ENCODE assay signal across 18 cellular contexts in genomic region chr1:8663090-8663802, GRCh38.
DNase-seq lines count a peak whose midpoint lies in the region; ATAC-seq, FAIRE-seq and TF ChIP-seq lines count a peak whose summit lies in the region.
"Had no signal": no experiment of that assay in that cellular context is flagged by ENCODE, and none has a peak within 500 bp of the region (broad histone marks: within the 10 kb centered on the region; RNA-seq: fewer than 3 reads in every experiment).

No MANE protein-coding gene starts in this region.

- H3K4me1 Mint-ChIP-seq in progenitor cell of endocrine pancreas (ENCODE audit: low read depth): peaks cover 18% of the 10 kb centered on the region
- H3K4me1 Mint-ChIP-seq in T-cell: peaks cover under 1 to 10% (median 2%) of the 10 kb centered on the region in 3 donors
- peaks cover 24% of the 10 kb centered on the region for H3K4me1 Mint-ChIP-seq in activated naive CD8-positive, alpha-beta T cell treated with anti-CD3 and anti-CD28 coated beads, Interleukin-2, amount 50 U/mL, for 24 hours

- no peak for DNase-seq in GM19239 (ENCODE audit: insufficient read length, low spot score)
- peak; percentile 34 for DNase-seq in epithelial cell of esophagus (ENCODE audit: low read depth)
- DNase-seq in GM12892 (ENCODE audit: insufficient read length): no peak
- no peak for DNase-seq in progenitor cell of endocrine pancreas (ENCODE audit: low spot score, unreplicated experiment)
- DNase-seq in T-cell: no peak
- DNase-seq in activated naive CD8-positive, alpha-beta T cell treated with anti-CD3 and anti-CD28 coated beads, Interleukin-2, amount 50 U/mL, for 24 hours: no peak
- DNase-seq: activated CD4-positive, alpha-beta T cell treated with anti-CD3 and anti-CD28 coated beads for 4 hours; GOT3; NCI-H2081; nephron progenitor cell; stimulated activated CD4-positive, alpha-beta T cell treated with anti-CD3 and anti-CD28 coated beads, Interleukin-2, amount 100 ng/mL, for 24 hours had no signal

- FAIRE-seq in GM19239 (lab: Jason Lieb, UNC): peak; percentile 79
- no peak for FAIRE-seq in GM12892 (lab: Jason Lieb, UNC)
- FAIRE-seq: colon, endometrium, G401.6 had no signal

- POLR2A ChIA-PET in T-cell (lab: Charles Lee): interaction anchor here in 1 of 2 donors (0.5 kb wide), 1 partner anchor 211 kb away, joined by 6 read pairs; no protein-coding TSS in a partner anchor

- H3K36me3 ChIP-seq in ACC112 (ENCODE audit: insufficient read depth, low read length) (no peaks in the 10 kb centered on the region), neutrophil (no peaks in the 10 kb centered on the region)
- H3K36me3 ChIP-seq: suprapubic skin had no signal

- H3K9me3 ChIP-seq in neutrophil: no peaks in the 10 kb centered on the region
- H3K9me3 ChIP-seq: suprapubic skin had no signal

- H3K27me3 ChIP-seq in ACC112 (ENCODE audit: insufficient read depth, low read length) (no peaks in the 10 kb centered on the region), neutrophil (no peaks in the 10 kb centered on the region)
- H3K27me3 ChIP-seq: suprapubic skin had no signal

- H3K9me3 Mint-ChIP-seq in progenitor cell of endocrine pancreas (ENCODE audit: low read depth) (no peaks in the 10 kb centered on the region), T-cell (no peaks in the 10 kb centered on the region)
- H3K9me3 Mint-ChIP-seq in activated naive CD8-positive, alpha-beta T cell treated with anti-CD3 and anti-CD28 coated beads, Interleukin-2, amount 50 U/mL, for 24 hours: no peaks in the 10 kb centered on the region
- H3K9me3 Mint-ChIP-seq: activated naive CD4-positive, alpha-beta T cell treated with anti-CD3 and anti-CD28 coated beads, Interleukin-2, amount 10 ng/mL, durations not matched to agents 7 days and 5 days had no signal

- H3K4me3 Mint-ChIP-seq in progenitor cell of endocrine pancreas (ENCODE audit: low read depth) (no peak overlapping the region), T-cell (no peak overlapping the region)
- no peak overlapping the region for H3K4me3 Mint-ChIP-seq in activated naive CD8-positive, alpha-beta T cell treated with anti-CD3 and anti-CD28 coated beads, Interleukin-2, amount 50 U/mL, for 24 hours
- H3K4me3 Mint-ChIP-seq: activated naive CD4-positive, alpha-beta T cell treated with anti-CD3 and anti-CD28 coated beads, Interleukin-2, amount 10 ng/mL, durations not matched to agents 7 days and 5 days; nephron progenitor cell had no signal

- H3K4me3 ChIP-seq in ACC112 (ENCODE audit: low read depth, low read length) (no peak overlapping the region; the same call in 1 of the 2 replicates), epithelial cell of esophagus (ENCODE audit: low read length) (no peak overlapping the region), neutrophil (ENCODE audit: low read depth in 1 of 2, low read length in 1 of 2) (no peak overlapping the region)
- H3K4me3 ChIP-seq: suprapubic skin had no signal

- no peak for TF ChIP-seq CTCF in epithelial cell of esophagus (IDR thresholded peaks at IDR 0.05; ENCODE audit: insufficient read depth, low read depth, low read length, missing control alignments)
- no peak for TF ChIP-seq CTCF in neutrophil (IDR thresholded peaks at IDR 0.05)
- no peak for TF ChIP-seq CTCF in progenitor cell of endocrine pancreas (IDR thresholded peaks at IDR 0.05; ENCODE audit: unreplicated experiment)

- H3K27me3 Mint-ChIP-seq in progenitor cell of endocrine pancreas: no peaks in the 10 kb centered on the region
- no peaks in the 10 kb centered on the region for H3K27me3 Mint-ChIP-seq in T-cell
- H3K27me3 Mint-ChIP-seq in activated naive CD8-positive, alpha-beta T cell treated with anti-CD3 and anti-CD28 coated beads, Interleukin-2, amount 50 U/mL, for 24 hours: no peaks in the 10 kb centered on the region
- H3K27me3 Mint-ChIP-seq: activated naive CD4-positive, alpha-beta T cell treated with anti-CD3 and anti-CD28 coated beads, Interleukin-2, amount 10 ng/mL, durations not matched to agents 7 days and 5 days had no signal

- no peak overlapping the region for H2AFZ ChIP-seq in ACC112 (ENCODE audit: low read length, unreplicated experiment)

- H3K27ac ChIP-seq in ACC112 (ENCODE audit: low read depth, low read length): peak overlapping the region; percentile 86; the same call in 1 of the 2 replicates
- peak overlapping the region; percentile 11 for H3K27ac ChIP-seq in neutrophil
- H3K27ac ChIP-seq: suprapubic skin had no signal

- H3K36me3 Mint-ChIP-seq in progenitor cell of endocrine pancreas (ENCODE audit: insufficient read depth) (no peaks in the 10 kb centered on the region), T-cell (no peaks in the 10 kb centered on the region)
- no peaks in the 10 kb centered on the region for H3K36me3 Mint-ChIP-seq in activated naive CD8-positive, alpha-beta T cell treated with anti-CD3 and anti-CD28 coated beads, Interleukin-2, amount 50 U/mL, for 24 hours (ENCODE audit: low read depth)

- CTCF ChIA-PET in T-cell (lab: Charles Lee): interaction anchor here in 1 of 2 donors (1.8 kb wide), 1 partner anchor 16 kb away, joined by 5 read pairs; no protein-coding TSS in a partner anchor

- peaks cover 54% of the 10 kb centered on the region for H3K79me2 ChIP-seq in ACC112 (ENCODE audit: control insufficient read depth, insufficient read depth, low read length, unreplicated experiment)

- ATAC-seq in T-cell (replicated peaks in 1 of 4): no peak
- ATAC-seq in activated naive CD8-positive, alpha-beta T cell treated with anti-CD3 and anti-CD28 coated beads, Interleukin-2, amount 50 U/mL, for 24 hours: no peak

- H3K27ac Mint-ChIP-seq in progenitor cell of endocrine pancreas (no peak overlapping the region), T-cell (no peak overlapping the region)
- no peak overlapping the region for H3K27ac Mint-ChIP-seq in activated naive CD8-positive, alpha-beta T cell treated with anti-CD3 and anti-CD28 coated beads, Interleukin-2, amount 50 U/mL, for 24 hours
- H3K27ac Mint-ChIP-seq: activated naive CD4-positive, alpha-beta T cell treated with anti-CD3 and anti-CD28 coated beads, Interleukin-2, amount 10 ng/mL, durations not matched to agents 7 days and 5 days; nephron progenitor cell had no signal

- no peak for TF ChIP-seq POLR2A in GM12892 (IDR thresholded peaks at IDR 0.05; ENCODE audit: low read depth, low read length)

- H3K4me1 ChIP-seq in ACC112 (ENCODE audit: control insufficient read depth, insufficient read depth, low read length, unreplicated experiment): peaks cover 57% of the 10 kb centered on the region
- H3K4me1 ChIP-seq in neutrophil (ENCODE audit: control insufficient read depth in 1 of 2, insufficient read depth in 1 of 2, low read depth in 1 of 2, low read length in 1 of 2): peaks cover 19 to 24% of the 10 kb centered on the region in 2 experiments
